ENCODE assay signal across 21 cellular contexts in genomic region chr16:53814791-53815190, GRCh38.
"Had no signal": no experiment of that assay in that cellular context is flagged by ENCODE, and none has a peak within 500 bp of the region (broad histone marks: within the 10 kb centered on the region; RNA-seq: fewer than 3 reads in every experiment).

No MANE protein-coding gene starts in this region.

- H3K27me3 ChIP-seq: esophagus squamous epithelium, neutrophil, right atrium auricular region, sigmoid colon, stomach, transverse colon had no signal

- H3K27me3 Mint-ChIP-seq: dendritic cell treated with granulocyte-macrophage colony-stimulating factor and Interleukin-4, amounts not matched to agents 40 ng/mL and 50 ng/mL, for 4 days; effector memory CD8-positive, alpha-beta T cell; naive thymus-derived CD8-positive, alpha-beta T cell had no signal

- H3K4me3 ChIP-seq: esophagus squamous epithelium, mucosa of descending colon, right atrium auricular region, sigmoid colon, skin epidermis, stomach, thoracic aorta, transverse colon had no signal

- H3K9me3 Mint-ChIP-seq: dendritic cell treated with granulocyte-macrophage colony-stimulating factor and Interleukin-4, amounts not matched to agents 40 ng/mL and 50 ng/mL, for 4 days; effector memory CD8-positive, alpha-beta T cell had no signal

- H3K9me3 ChIP-seq: esophagus squamous epithelium, mucosa of descending colon, neutrophil, right atrium auricular region, sigmoid colon, stomach, thoracic aorta, transverse colon had no signal

- H3K27ac ChIP-seq: esophagus squamous epithelium, neutrophil, right atrium auricular region, sigmoid colon, stomach, thoracic aorta, transverse colon had no signal

- H3K36me3 ChIP-seq: neutrophil, thoracic aorta had no signal

- ATAC-seq: effector memory CD8-positive, alpha-beta T cell; mucosa of descending colon; naive thymus-derived CD8-positive, alpha-beta T cell had no signal

- DNase-seq: effector memory CD8-positive, alpha-beta T cell; esophagus squamous epithelium; foreskin fibroblast; head of caudate nucleus; hippocampal formation; kidney glomerular epithelial cell; mammary epithelial cell; mucosa of descending colon; naive thymus-derived CD8-positive, alpha-beta T cell; sigmoid colon; stimulated activated CD4-positive, alpha-beta T cell treated with anti-CD3 and anti-CD28 coated beads, Interleukin-2, amount 100 ng/mL, for 24 hours; stimulated activated CD4-positive, alpha-beta T cell treated with anti-CD3 and anti-CD28 coated beads, Interleukin-4, amount 100 ng/mL, for 4 hours; stimulated activated naive CD4-positive, alpha-beta T cell; stomach; substantia nigra; transverse colon had no signal

- H3K27ac Mint-ChIP-seq: dendritic cell treated with granulocyte-macrophage colony-stimulating factor and Interleukin-4, amounts not matched to agents 40 ng/mL and 50 ng/mL, for 4 days; effector memory CD8-positive, alpha-beta T cell had no signal

- H3K4me3 Mint-ChIP-seq: dendritic cell treated with granulocyte-macrophage colony-stimulating factor and Interleukin-4, amounts not matched to agents 40 ng/mL and 50 ng/mL, for 4 days; effector memory CD8-positive, alpha-beta T cell; naive thymus-derived CD8-positive, alpha-beta T cell had no signal

- H3K4me1 ChIP-seq: right atrium auricular region had no signal
